2 cellular contexts compared by ENCODE assay signal in genomic region chr17:46964315-46965265, GRCh38.
TF ChIP-seq lines count a peak whose summit lies in the region.

No MANE protein-coding gene starts in this region.

TF ChIP-seq in HepG2, 621 proteins besides CTCF, POLR2A, EP300 and RAD21 (continues in another document):
- TF ChIP-seq THRA (CRISPR knock-in tag; IDR thresholded peaks at IDR 0.05; ENCODE audit: borderline replicate concordance) (peak; percentile 40; the same call in 1 of the 2 replicates), ZBTB26 (CRISPR knock-in tag; IDR thresholded peaks at IDR 0.05; ENCODE audit: borderline replicate concordance) (peak; percentile 73; the same call in 1 of the 2 replicates), ZNF335 (CRISPR knock-in tag; IDR thresholded peaks at IDR 0.05) (0 out of 2 replicates have a peak, but pooled peaks have one; percentile 44), NAIF1 (CRISPR knock-in tag; IDR thresholded peaks at IDR 0.05; ENCODE audit: borderline replicate concordance) (no peak), HBP1 (CRISPR knock-in tag; IDR thresholded peaks at IDR 0.05; ENCODE audit: low read depth) (peak; percentile 53; the same call in 1 of the 2 replicates), HES4 (CRISPR knock-in tag; IDR thresholded peaks at IDR 0.05; ENCODE audit: borderline replicate concordance) (0 out of 2 replicates have a peak, but pooled peaks have one; percentile 31), ZNF652 (CRISPR knock-in tag; IDR thresholded peaks at IDR 0.05; ENCODE audit: borderline replicate concordance, low read depth) (no peak), ZNF563 (CRISPR knock-in tag; IDR thresholded peaks at IDR 0.05) (peak; percentile 61; the same call in 1 of the 2 replicates), ZBTB44 (CRISPR knock-in tag; IDR thresholded peaks at IDR 0.05) (0 out of 2 replicates have a peak, but pooled peaks have one; percentile 76), HNRNPLL (IDR thresholded peaks at IDR 0.05; ENCODE audit: low read depth, low read length, poor library complexity, severe bottlenecking) (no peak), ZNF891 (CRISPR knock-in tag; IDR thresholded peaks at IDR 0.05) (peak; percentile 28; the same call in 1 of the 2 replicates), FIP1L1 (IDR thresholded peaks at IDR 0.05; ENCODE audit: borderline replicate concordance, insufficient read depth, low read depth, low read length) (no peak), MXD3 (CRISPR knock-in tag; IDR thresholded peaks at IDR 0.05) (peak; percentile 68; the same call in 1 of the 2 replicates)

TF ChIP-seq in SK-N-SH, 30 proteins besides CTCF, POLR2A, EP300 and RAD21:
- TF ChIP-seq REST (IDR thresholded peaks at IDR 0.05; ENCODE audit: low read depth, low read length) (peak; percentile 99), USF2 (IDR thresholded peaks at IDR 0.05; ENCODE audit: borderline replicate concordance, low read depth, low read length) (no peak)
